ENCODE assay signal across 11 cellular contexts in the genomic region with DNA sequence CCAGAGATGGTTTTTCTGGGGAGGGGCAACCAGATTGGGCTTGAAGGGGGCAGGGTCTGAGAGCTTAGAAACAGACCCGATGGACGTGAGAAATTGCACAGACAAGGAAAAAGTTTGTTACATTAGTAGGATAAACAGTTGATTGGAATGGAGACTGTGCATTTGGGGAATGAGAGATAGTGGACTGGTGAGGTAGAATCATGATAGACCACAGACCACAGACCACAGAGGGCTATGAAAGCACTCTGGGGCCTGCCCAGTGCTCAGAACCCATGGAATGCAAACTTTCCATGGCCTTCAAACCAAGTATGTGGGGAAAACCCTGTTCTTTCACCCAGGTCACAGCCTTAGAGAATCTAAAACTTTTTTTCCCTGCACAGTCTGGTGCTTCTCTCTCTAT.
A peak's percentile ranks its signal among the peaks of the same experiment; 100 is the strongest.
DNase-seq lines count a peak whose midpoint lies in the region; ATAC-seq and TF ChIP-seq lines count a peak whose summit lies in the region.
"Had no signal": no experiment of that assay in that cellular context is flagged by ENCODE, and none has a peak within 500 bp of the region (broad histone marks: within the 10 kb centered on the region; RNA-seq: fewer than 3 reads in every experiment).

No MANE protein-coding gene starts in this region.

- H3K27me3 ChIP-seq in muscle layer of duodenum (ENCODE audit: low read depth, low read length): no peaks in the 10 kb centered on the region

- H3K4me1 ChIP-seq in muscle layer of duodenum (ENCODE audit: control insufficient read depth in 1 of 2, insufficient read depth in 2 of 2, low read length in 2 of 2): no peaks in the 10 kb centered on the region

- ATAC-seq in HG02642 (IDR thresholded peaks at IDR 0.05; ENCODE audit: poor library complexity, unreplicated experiment) (peak; percentile 56), omental fat pad (ENCODE audit: low FRiP score) (no peak)
- ATAC-seq: activated T-cell treated with anti-CD3 and anti-CD28 coated beads, Interleukin-2, amount 50 U/mL, for 72 hours had no signal

- H3K4me3 ChIP-seq in astrocyte of the spinal cord (ENCODE audit: low read depth, low read length) (no peak overlapping the region), muscle layer of duodenum (ENCODE audit: low read depth in 1 of 2, low read length in 2 of 2) (no peak overlapping the region)

- in situ Hi-C loops in astrocyte of the spinal cord (cut with HindIII; ENCODE audit: low sequenced_read_pairs): no loop called here

- H3K36me3 ChIP-seq in muscle layer of duodenum (ENCODE audit: control insufficient read depth in 1 of 2, insufficient read depth in 2 of 2, low read length in 2 of 2): peaks cover 0 to 3% of the 10 kb centered on the region in 2 donors

- peak overlapping the region; percentile 54 for H3K27ac ChIP-seq in muscle layer of duodenum (ENCODE audit: low read length)

- H3K9me3 ChIP-seq in muscle layer of duodenum (ENCODE audit: control insufficient read depth in 1 of 2, low read length in 2 of 2): no peaks in the 10 kb centered on the region

- peak; percentile 83 for DNase-seq in AG20443 (ENCODE audit: low spot score)
- peak; percentile 95 for DNase-seq in astrocyte of the spinal cord (ENCODE audit: low read depth, low spot score)
- no peak for DNase-seq in T-helper 1 cell
- no peak for DNase-seq in NCI-H2196 treated with DMSO at 0.1 percent for 48 hours (lab: John Stamatoyannopoulos, UW; ENCODE audit: unreplicated experiment)
- DNase-seq in omental fat pad (ENCODE audit: low spot score): no peak
- DNase-seq in activated naive CD4-positive, alpha-beta T cell treated with Interleukin-2 at 50 U/mL for 16 hours: no peak
- DNase-seq: activated T-cell treated with anti-CD3 and anti-CD28 coated beads, Interleukin-2, amount 50 U/mL, for 72 hours; GOT3; NCI-H1092 had no signal

- TF ChIP-seq CTCF in astrocyte of the spinal cord (IDR thresholded peaks at IDR 0.05; ENCODE audit: low read depth, low read length) (no peak), omental fat pad (IDR thresholded peaks at IDR 0.05) (no peak)

Comparison
In these comparisons a context has a peak if more than half of its experiments do, and no peak if none do; other contexts are left out.
1. DNase-seq: peak in AG20443 (single experiment) and astrocyte of the spinal cord (single experiment); none in T-helper 1 cell (0 of 5), NCI-H2196 treated with DMSO at 0.1 percent for 48 hours (single experiment), omental fat pad (single experiment) and activated naive CD4-positive, alpha-beta T cell treated with Interleukin-2 at 50 U/mL for 16 hours (single experiment).